Comparison of ENCODE assay signal across 13 cellular contexts in genomic region chr4:75841641-75842520, GRCh38.
DNase-seq lines count a peak whose midpoint lies in the region; ATAC-seq, FAIRE-seq and TF ChIP-seq lines count a peak whose summit lies in the region.
"Had no signal": no experiment of that assay in that cellular context is flagged by ENCODE, and none has a peak within 500 bp of the region (broad histone marks: within the 10 kb centered on the region; RNA-seq: fewer than 3 reads in every experiment).

No MANE protein-coding gene starts in this region.

- no peak for DNase-seq in Right ventricle myocardium inferior (ENCODE audit: missing footprints)
- no peak for DNase-seq in cardiac septum (ENCODE audit: low spot score)
- peak in 2 of 4 experiments; percentile 34 to 35 for DNase-seq in K562 (ENCODE audit: extremely low read depth in 1 of 4, low spot score in 3 of 4)
- peak; percentile 29 for DNase-seq in medulla oblongata (ENCODE audit: extremely low spot score)
- DNase-seq in prostate gland (ENCODE audit: low spot score) = no peak
- DNase-seq in MV-4-11 (lab: John Stamatoyannopoulos, UW) = no peak
- DNase-seq in effector CD4-positive, alpha-beta T cell = no peak
- DNase-seq: activated CD4-positive, alpha-beta T cell treated with anti-CD3 and anti-CD28 coated beads, Interleukin-2, amount 10 ng/mL, durations not matched to agents 7 days and 5 days; activated effector memory CD4-positive, alpha-beta T cell treated with anti-CD3 and anti-CD28 coated beads, Interleukin-2, amount 50 U/mL, for 16 hours; EL; NCI-H1105 had no signal

- no TSS peak for BruUV-seq in K562 (replicated peaks; lab: Mats Ljungman, UMichigan)

- H3K36me3 ChIP-seq in K562 (ENCODE audit: control insufficient read depth, insufficient read depth, low read length) (no peaks in the 10 kb centered on the region), prostate gland (no peaks in the 10 kb centered on the region)
- H3K36me3 ChIP-seq: cardiac muscle cell had no signal

- no peak for TF ChIP-seq RAD21 in K562 (CRISPR knock-in tag; conservative IDR thresholded peaks at IDR 0.05 in 1 of 2, IDR thresholded peaks at IDR 0.05 in 1 of 2)

- TF ChIP-seq CTCF in K562 (IDR thresholded peaks at IDR 0.05 in 2 of 3, conservative IDR thresholded peaks at IDR 0.05 in 1 of 3; ENCODE audit: insufficient read depth in 2 of 3, low read depth in 1 of 3, low read length in 3 of 3) (no peak), prostate gland (IDR thresholded peaks at IDR 0.05) (no peak)

- H2AFZ ChIP-seq in K562 (ENCODE audit: low read depth, low read length) = peak overlapping the region; percentile 97

- intact Hi-C loops in Right ventricle myocardium inferior (cut with DNase I) (loop anchor here (10.0 kb wide), 2 partner anchors 117 to 187 kb away; partner anchors contain the start of gene USO1), cardiac septum (cut with DNase I) (no loop called here), K562 (cut with micrococcal nuclease) (no loop called here), prostate gland (cut with DNase I) (loop anchor here (10.0 kb wide), 1 partner anchor 167 kb away; the partner anchor contains the start of gene G3BP2)

- peaks cover 0 to 12% of the 10 kb centered on the region in 2 experiments; a peak in 3 of 5 replicates for H3K4me1 ChIP-seq in K562 (replicated peaks in 1 of 2; ENCODE audit: control insufficient read depth in 2 of 2, insufficient read depth in 2 of 2, low read length in 2 of 2)
- H3K4me1 ChIP-seq in prostate gland (replicated peaks) = no peaks in the 10 kb centered on the region

- no peaks in the 10 kb centered on the region for H3K9me1 ChIP-seq in K562 (ENCODE audit: control insufficient read depth, insufficient read depth, low read length)

- no peaks in the 10 kb centered on the region for H3K79me2 ChIP-seq in K562 (ENCODE audit: control insufficient read depth, insufficient read depth, low read length)

- CTCF ChIA-PET in K562 (lab: Yijun Ruan, JAX; ENCODE audit: low intra/inter-chr PET ratio) = interaction anchor here (0.6 kb wide), 1 partner anchor 225 kb away, joined by 3 read pairs; no protein-coding TSS in a partner anchor

- H3K4me2 ChIP-seq in K562 (ENCODE audit: insufficient read depth, low read length) = peak overlapping the region; percentile 60

- in situ Hi-C loops in K562 (cut with MboI) = no loop called here

- H3K4me3 ChIP-seq in K562 (no peak overlapping the region), prostate gland (no peak overlapping the region)
- H3K4me3 ChIP-seq: cardiac muscle cell had no signal

- no peak for TF ChIP-seq EP300 in K562 (IDR thresholded peaks at IDR 0.05; ENCODE audit: low read length)

- peak; percentile 78 for FAIRE-seq in K562 (lab: Jason Lieb, UNC)

- POLR2A ChIA-PET in K562 (lab: Yijun Ruan, JAX) = interaction anchor here (0.6 kb wide), 1 partner anchor 86 kb away, joined by 4 read pairs; no protein-coding TSS in a partner anchor

- H3K27me3 ChIP-seq in K562 (ENCODE audit: control insufficient read depth in 2 of 2, insufficient read depth in 2 of 2, low read length in 2 of 2) (no peaks in the 10 kb centered on the region), prostate gland (replicated peaks; ENCODE audit: insufficient read depth) (no peaks in the 10 kb centered on the region)
- H3K27me3 ChIP-seq: cardiac muscle cell had no signal

- H3K9me3 ChIP-seq in K562 (replicated peaks; ENCODE audit: control insufficient read depth, insufficient read depth, low read depth, low read length) (no peaks in the 10 kb centered on the region), prostate gland (no peaks in the 10 kb centered on the region)

- 32% methylated on average over 8 of the region's 8 CpGs for WGBS in K562 (ENCODE audit: insufficient coverage, low coverage, missing lambda C conversion rate)
- WGBS in prostate gland = 69% methylated on average over 8 of the region's 8 CpGs

- H3K9ac ChIP-seq in K562 (ENCODE audit: insufficient read depth in 1 of 2, low read depth in 2 of 2, low read length in 2 of 2) = no peak overlapping the region

- TF ChIP-seq POLR2A in K562 (conservative IDR thresholded peaks at IDR 0.05) (no peak), prostate gland (IDR thresholded peaks at IDR 0.05) (no peak)

- H4K20me1 ChIP-seq in K562 (replicated peaks; ENCODE audit: control insufficient read depth, insufficient read depth, low read length) = no peaks in the 10 kb centered on the region

- ATAC-seq in Right ventricle myocardium inferior (peak; percentile 86), K562 (peak; percentile 59), GM19455 (IDR thresholded peaks at IDR 0.05; ENCODE audit: unreplicated experiment) (no peak)

- H3K27ac ChIP-seq in K562 (ENCODE audit: extremely low read depth, low read depth, low read length) (peak overlapping the region; percentile 53; the same call in 2 of the 3 replicates), prostate gland (no peak overlapping the region)
- H3K27ac ChIP-seq: cardiac muscle cell had no signal

TF ChIP-seq in K562, 482 proteins besides CTCF, POLR2A, EP300 and RAD21 (continues in another document):
- TF ChIP-seq CREB5 (CRISPR knock-in tag; IDR thresholded peaks at IDR 0.05) (no peak), HMBOX1 (IDR thresholded peaks at IDR 0.05) (peak; percentile 39; the same call in 1 of the 2 replicates), SOX6 (IDR thresholded peaks at IDR 0.05) (peak; percentile 19; the same call in 1 of the 2 replicates), BACH1 (tag; IDR thresholded peaks at IDR 0.05) (peak; percentile 74), SFPQ (IDR thresholded peaks at IDR 0.05; ENCODE audit: low read depth, low read length) (no peak), GABPA (tag; conservative IDR thresholded peaks at IDR 0.05; ENCODE audit: low read depth) (no peak; the same call in 1 of the 2 replicates), NCOA4 (IDR thresholded peaks at IDR 0.05; ENCODE audit: partially characterized antibody) (no peak), E4F1 (CRISPR knock-in tag; IDR thresholded peaks at IDR 0.05; ENCODE audit: borderline replicate concordance) (no peak), C11orf30 (IDR thresholded peaks at IDR 0.05; ENCODE audit: low read depth) (peak; percentile 91), RFX1 (IDR thresholded peaks at IDR 0.05) (peak; percentile 54)

Comparison
In these comparisons a context has a peak if more than half of its experiments do, and no peak if none do; other contexts are left out.
1. intact Hi-C loops: an anchor here in Right ventricle myocardium inferior (10.0 kb wide) and prostate gland (10.0 kb wide); none called in cardiac septum and K562.